ENCODE assay signal across 16 cellular contexts in genomic region chr5:168798065-168799023, GRCh38.
DNase-seq lines count a peak whose midpoint lies in the region; ATAC-seq and TF ChIP-seq lines count a peak whose summit lies in the region.
"Had no signal": no experiment of that assay in that cellular context is flagged by ENCODE, and none has a peak within 500 bp of the region (broad histone marks: within the 10 kb centered on the region; RNA-seq: fewer than 3 reads in every experiment).

No MANE protein-coding gene starts in this region.

- no peak for TF ChIP-seq POLR2A in NB4 (IDR thresholded peaks at IDR 0.05; ENCODE audit: extremely low read depth, insufficient read length)

- H3K9me3 ChIP-seq in right atrium auricular region, result no peaks in the 10 kb centered on the region
- H3K9me3 ChIP-seq: Peyer's patch, tibial artery had no signal

- POLR2A ChIA-PET in activated naive CD8-positive, alpha-beta T cell treated with anti-CD3 and anti-CD28 coated beads, Interleukin-2, amount 10 ng/mL, durations not matched to agents 7 days and 5 days (lab: Charles Lee), result no interaction called here

- H3K4me3 Mint-ChIP-seq in activated CD8-positive, alpha-beta memory T cell treated with anti-CD3 and anti-CD28 coated beads, Interleukin-2, amount 10 ng/mL, durations not matched to agents 7 days and 5 days, result no peak overlapping the region
- H3K4me3 Mint-ChIP-seq in activated naive CD8-positive, alpha-beta T cell treated with anti-CD3 and anti-CD28 coated beads, Interleukin-2, amount 10 ng/mL, durations not matched to agents 7 days and 5 days, result no peak overlapping the region
- H3K4me3 Mint-ChIP-seq: CD8-positive, alpha-beta T cell had no signal

- no peaks in the 10 kb centered on the region for H3K27me3 ChIP-seq in right atrium auricular region
- H3K27me3 ChIP-seq: Peyer's patch, tibial artery had no signal

- H3K27ac ChIP-seq in right atrium auricular region, result no peak overlapping the region
- H3K27ac ChIP-seq: Peyer's patch, tibial artery had no signal

- peak; percentile 39 for ATAC-seq in activated CD8-positive, alpha-beta memory T cell treated with anti-CD3 and anti-CD28 coated beads, Interleukin-2, amount 10 ng/mL, durations not matched to agents 7 days and 5 days
- peak; percentile 86 for ATAC-seq in activated naive CD8-positive, alpha-beta T cell treated with anti-CD3 and anti-CD28 coated beads, Interleukin-2, amount 10 ng/mL, durations not matched to agents 7 days and 5 days (ENCODE audit: low read depth)
- ATAC-seq: CD8-positive, alpha-beta T cell; sciatic nerve had no signal

- no peak for DNase-seq in activated CD8-positive, alpha-beta memory T cell treated with anti-CD3 and anti-CD28 coated beads, Interleukin-2, amount 10 ng/mL, durations not matched to agents 7 days and 5 days
- DNase-seq in activated CD8-positive, alpha-beta memory T cell treated with anti-CD3 and anti-CD28 coated beads, Interleukin-2, amount 50 U/mL, for 48 hours, result no peak
- DNase-seq in NB4 (ENCODE audit: low read depth) (peak; percentile 18), renal cortical epithelial cell (ENCODE audit: low read depth) (peak; percentile 47), right atrium auricular region (ENCODE audit: low spot score) (no peak), GOT3 (lab: John Stamatoyannopoulos, UW) (no peak), Ammon's horn (ENCODE audit: low spot score) (no peak)
- no peak for DNase-seq in activated naive CD8-positive, alpha-beta T cell treated with anti-CD3 and anti-CD28 coated beads, Interleukin-2, amount 10 ng/mL, durations not matched to agents 7 days and 5 days
- DNase-seq: activated effector memory CD4-positive, alpha-beta T cell treated with anti-CD3 and anti-CD28 coated beads, Interleukin-2, amount 50 U/mL, for 16 hours; CD8-positive, alpha-beta T cell; midbrain; MM.1S; Peyer's patch; SW 1271; tibial artery had no signal

- peaks cover 3% of the 10 kb centered on the region for H3K4me1 Mint-ChIP-seq in activated CD8-positive, alpha-beta memory T cell treated with anti-CD3 and anti-CD28 coated beads, Interleukin-2, amount 10 ng/mL, durations not matched to agents 7 days and 5 days
- peaks cover 21% of the 10 kb centered on the region for H3K4me1 Mint-ChIP-seq in activated naive CD8-positive, alpha-beta T cell treated with anti-CD3 and anti-CD28 coated beads, Interleukin-2, amount 10 ng/mL, durations not matched to agents 7 days and 5 days

- H3K36me3 Mint-ChIP-seq in activated CD8-positive, alpha-beta memory T cell treated with anti-CD3 and anti-CD28 coated beads, Interleukin-2, amount 10 ng/mL, durations not matched to agents 7 days and 5 days, result no peaks in the 10 kb centered on the region
- no peaks in the 10 kb centered on the region for H3K36me3 Mint-ChIP-seq in activated naive CD8-positive, alpha-beta T cell treated with anti-CD3 and anti-CD28 coated beads, Interleukin-2, amount 10 ng/mL, durations not matched to agents 7 days and 5 days
- H3K36me3 Mint-ChIP-seq: CD8-positive, alpha-beta T cell had no signal

- TF ChIP-seq CTCF in NB4 (IDR thresholded peaks at IDR 0.05; ENCODE audit: low read depth, low read length) (no peak), right atrium auricular region (IDR thresholded peaks at IDR 0.05) (no peak)

- H3K4me1 ChIP-seq in right atrium auricular region, result peaks cover 0 to 10% of the 10 kb centered on the region in 2 donors
- H3K4me1 ChIP-seq: Peyer's patch had no signal

- H3K9me3 Mint-ChIP-seq in activated CD8-positive, alpha-beta memory T cell treated with anti-CD3 and anti-CD28 coated beads, Interleukin-2, amount 10 ng/mL, durations not matched to agents 7 days and 5 days (ENCODE audit: low read depth), result no peaks in the 10 kb centered on the region
- no peaks in the 10 kb centered on the region for H3K9me3 Mint-ChIP-seq in activated naive CD8-positive, alpha-beta T cell treated with anti-CD3 and anti-CD28 coated beads, Interleukin-2, amount 10 ng/mL, durations not matched to agents 7 days and 5 days
- H3K9me3 Mint-ChIP-seq: CD8-positive, alpha-beta T cell had no signal

- no peak overlapping the region for H3K4me3 ChIP-seq in NB4 (ENCODE audit: low read depth, low read length)
- no peak overlapping the region for H3K4me3 ChIP-seq in right atrium auricular region
- H3K4me3 ChIP-seq: Peyer's patch, tibial artery had no signal

- H3K36me3 ChIP-seq in right atrium auricular region, result no peaks in the 10 kb centered on the region
- H3K36me3 ChIP-seq: Peyer's patch had no signal

- H3K27me3 Mint-ChIP-seq in activated CD8-positive, alpha-beta memory T cell treated with anti-CD3 and anti-CD28 coated beads, Interleukin-2, amount 10 ng/mL, durations not matched to agents 7 days and 5 days, result peaks cover 2% of the 10 kb centered on the region
- H3K27me3 Mint-ChIP-seq in activated naive CD8-positive, alpha-beta T cell treated with anti-CD3 and anti-CD28 coated beads, Interleukin-2, amount 10 ng/mL, durations not matched to agents 7 days and 5 days, result no peaks in the 10 kb centered on the region

- CTCF ChIA-PET in activated CD8-positive, alpha-beta memory T cell treated with anti-CD3 and anti-CD28 coated beads, Interleukin-2, amount 10 ng/mL, durations not matched to agents 7 days and 5 days (lab: Charles Lee), result no interaction called here

- H3K27ac Mint-ChIP-seq in activated CD8-positive, alpha-beta memory T cell treated with anti-CD3 and anti-CD28 coated beads, Interleukin-2, amount 10 ng/mL, durations not matched to agents 7 days and 5 days, result no peak overlapping the region
- peak overlapping the region; percentile 61 for H3K27ac Mint-ChIP-seq in activated naive CD8-positive, alpha-beta T cell treated with anti-CD3 and anti-CD28 coated beads, Interleukin-2, amount 10 ng/mL, durations not matched to agents 7 days and 5 days
- H3K27ac Mint-ChIP-seq: CD8-positive, alpha-beta T cell had no signal

Comparison
In these comparisons a context has a peak if more than half of its experiments do, and no peak if none do; other contexts are left out.
1. DNase-seq: peak in NB4 (single experiment) and renal cortical epithelial cell (single experiment); none in activated CD8-positive, alpha-beta memory T cell treated with anti-CD3 and anti-CD28 coated beads, Interleukin-2, amount 10 ng/mL, durations not matched to agents 7 days and 5 days (single experiment), activated CD8-positive, alpha-beta memory T cell treated with anti-CD3 and anti-CD28 coated beads, Interleukin-2, amount 50 U/mL, for 48 hours (single experiment), activated naive CD8-positive, alpha-beta T cell treated with anti-CD3 and anti-CD28 coated beads, Interleukin-2, amount 10 ng/mL, durations not matched to agents 7 days and 5 days (single experiment), right atrium auricular region (single experiment), GOT3 (single experiment) and Ammon's horn (single experiment).